In the genomic region with DNA sequence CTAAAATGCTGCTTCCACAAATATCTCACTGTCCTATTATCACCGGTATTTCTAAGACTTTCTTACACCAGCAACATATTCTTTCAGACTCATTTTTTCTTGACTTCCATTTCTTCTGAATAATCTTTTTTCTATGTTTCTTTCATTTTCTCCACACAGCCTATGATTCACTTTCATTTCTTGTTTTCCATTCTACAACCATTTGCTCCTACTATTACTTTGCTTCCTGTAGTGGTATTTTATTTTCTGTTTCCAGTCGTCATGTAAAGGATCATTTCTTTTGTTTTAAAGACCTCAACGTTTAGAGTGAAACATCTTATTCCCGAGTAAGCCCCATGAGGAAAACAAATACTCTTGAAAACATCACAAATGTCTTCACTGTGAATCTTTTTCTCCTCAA, we compare ENCODE assay signal across 21 cellular contexts.
"Had no signal": no experiment of that assay in that cellular context is flagged by ENCODE, and none has a peak within 500 bp of the region (broad histone marks: within the 10 kb centered on the region; RNA-seq: fewer than 3 reads in every experiment).

No MANE protein-coding gene starts in this region.

- H3K36me3 ChIP-seq: neural progenitor cell, suprapubic skin, transverse colon, vagina had no signal

- H3K9ac ChIP-seq: neural progenitor cell had no signal

- DNase-seq: activated CD4-positive, alpha-beta T cell treated with anti-CD3 and anti-CD28 coated beads for 48 hours; activated CD4-positive, CD25-positive, alpha-beta regulatory T cell; activated CD8-positive, alpha-beta T cell treated with anti-CD3 and anti-CD28 coated beads, Interleukin-2, amount 10 ng/mL, durations not matched to agents 7 days and 5 days; activated naive CD4-positive, alpha-beta T cell treated with anti-CD3 and anti-CD28 coated beads for 36 hours; activated T-cell treated with anti-CD3 and anti-CD28 coated beads, Interleukin-2, amount 50 U/mL, for 4 hours; anterior cingulate cortex; caudate nucleus; effector memory CD8-positive, alpha-beta T cell; foreskin fibroblast; left cardiac atrium; mesenchymal stem cell; naive thymus-derived CD4-positive, alpha-beta T cell; psoas muscle; right cardiac atrium; transverse colon had no signal

- H3K4me3 ChIP-seq: hepatocyte, neural progenitor cell, psoas muscle, suprapubic skin, transverse colon, vagina had no signal

- H3K4me1 ChIP-seq: neural progenitor cell, psoas muscle, suprapubic skin, transverse colon, vagina had no signal

- H3K36me3 Mint-ChIP-seq: brain; naive thymus-derived CD4-positive, alpha-beta T cell; neural progenitor cell had no signal

- H3K27me3 Mint-ChIP-seq: brain; effector memory CD8-positive, alpha-beta T cell; naive thymus-derived CD4-positive, alpha-beta T cell; stimulated activated naive CD8-positive, alpha-beta T cell treated with anti-CD3 and anti-CD28 coated beads, Interleukin-15, Interleukin-2, amounts not matched to agents 100 ng/mL and 50 ng/mL, for 24 hours had no signal

- H3K27ac ChIP-seq: hepatocyte, neural progenitor cell, psoas muscle, suprapubic skin, transverse colon, vagina had no signal

- H3K9me3 ChIP-seq: psoas muscle, suprapubic skin, transverse colon, vagina had no signal

- H3K4me2 ChIP-seq: hepatocyte, neural progenitor cell had no signal

- H3K9me3 Mint-ChIP-seq: brain, neural progenitor cell had no signal

- H3K4me1 Mint-ChIP-seq: brain; naive thymus-derived CD4-positive, alpha-beta T cell; neural progenitor cell had no signal

- H3K4me3 Mint-ChIP-seq: activated CD8-positive, alpha-beta T cell treated with anti-CD3 and anti-CD28 coated beads, Interleukin-2, amount 10 ng/mL, durations not matched to agents 7 days and 5 days; activated naive CD4-positive, alpha-beta T cell treated with anti-CD3 and anti-CD28 coated beads for 36 hours; activated T-cell treated with anti-CD3 and anti-CD28 coated beads, Interleukin-2, amount 50 U/mL, for 4 hours; brain; effector memory CD8-positive, alpha-beta T cell; naive thymus-derived CD4-positive, alpha-beta T cell; neural progenitor cell; stimulated activated naive CD8-positive, alpha-beta T cell treated with anti-CD3 and anti-CD28 coated beads, Interleukin-15, Interleukin-2, amounts not matched to agents 100 ng/mL and 50 ng/mL, for 24 hours had no signal

- H3K27ac Mint-ChIP-seq: activated CD8-positive, alpha-beta T cell treated with anti-CD3 and anti-CD28 coated beads, Interleukin-2, amount 10 ng/mL, durations not matched to agents 7 days and 5 days; activated naive CD4-positive, alpha-beta T cell treated with anti-CD3 and anti-CD28 coated beads for 36 hours; brain; effector memory CD8-positive, alpha-beta T cell; naive thymus-derived CD4-positive, alpha-beta T cell; neural progenitor cell; stimulated activated naive CD8-positive, alpha-beta T cell treated with anti-CD3 and anti-CD28 coated beads, Interleukin-15, Interleukin-2, amounts not matched to agents 100 ng/mL and 50 ng/mL, for 24 hours had no signal

- H3K79me2 ChIP-seq: hepatocyte had no signal

- H3K27me3 ChIP-seq: hepatocyte, neural progenitor cell, suprapubic skin, transverse colon, vagina had no signal

- ATAC-seq: activated CD8-positive, alpha-beta T cell treated with anti-CD3 and anti-CD28 coated beads, Interleukin-2, amount 10 ng/mL, durations not matched to agents 7 days and 5 days; activated T-cell treated with anti-CD3 and anti-CD28 coated beads, Interleukin-2, amount 50 U/mL, for 4 hours; effector memory CD8-positive, alpha-beta T cell; left cardiac atrium; naive thymus-derived CD4-positive, alpha-beta T cell; psoas muscle; right cardiac atrium had no signal

- H2AFZ ChIP-seq: hepatocyte, neural progenitor cell had no signal
